8 cellular contexts compared by ENCODE assay signal in the genomic region with DNA sequence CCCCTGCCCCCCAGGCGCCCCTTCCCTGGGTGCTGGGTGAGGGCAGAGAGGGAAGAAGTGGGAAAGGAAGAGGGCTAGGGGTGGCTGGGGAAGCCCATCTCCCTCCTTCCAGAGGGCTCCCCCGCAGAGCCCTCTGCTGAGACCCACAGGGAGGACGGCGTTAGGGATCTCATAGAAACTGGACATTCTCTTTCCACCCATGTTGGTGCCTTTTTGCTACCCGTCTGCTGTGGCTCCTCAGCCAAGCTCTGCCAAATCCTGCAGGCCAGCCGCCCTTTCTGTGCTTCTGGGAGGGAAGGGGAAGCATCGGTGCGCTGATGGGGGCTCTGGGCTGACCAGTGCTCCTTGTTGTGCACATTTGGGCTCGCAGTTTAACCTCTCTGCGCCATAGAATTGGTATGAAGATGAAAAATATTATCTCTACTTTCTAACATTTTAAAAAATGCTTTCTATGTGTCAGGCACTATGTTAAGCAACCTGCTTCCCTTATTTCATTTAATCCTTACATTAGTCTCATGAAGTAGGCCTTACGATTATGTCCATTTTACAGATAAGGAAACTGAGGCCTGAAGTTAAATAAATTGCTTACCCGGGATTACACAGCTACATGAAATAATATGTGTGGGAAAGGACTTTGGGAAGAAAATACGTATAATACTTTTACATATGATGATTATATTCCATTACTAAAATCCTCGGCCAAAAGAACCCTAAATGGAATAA. TPM values are rescaled to one million over a fixed set of nuclear protein-coding genes. Genes with fewer than 3 reads are reported as not detected.
DNase-seq lines count a peak whose midpoint lies in the region; ATAC-seq, FAIRE-seq and TF ChIP-seq lines count a peak whose summit lies in the region.

No MANE protein-coding gene starts in this region.

- H3K18ac ChIP-seq in neuronal stem cell (ENCODE audit: low read length) = peak overlapping the region; percentile 85

- H3K27me3 Mint-ChIP-seq in Caco-2 (ENCODE audit: insufficient read depth, unreplicated experiment) = no peaks in the 10 kb centered on the region

- peak overlapping the region; percentile 78; the same call in 1 of the 2 replicates for H2AFZ ChIP-seq in OCI-LY7 (ENCODE audit: low read length)
- peak overlapping the region; percentile 14 for H2AFZ ChIP-seq in endothelial cell of umbilical vein (ENCODE audit: low read depth, low read length)
- peak overlapping the region; percentile 96 for H2AFZ ChIP-seq in neuronal stem cell (ENCODE audit: low read length)

- H3K4me1 ChIP-seq in Caco-2 (peaks cover 28% of the 10 kb centered on the region), OCI-LY7 (ENCODE audit: insufficient read depth, low read length, poor library complexity, severe bottlenecking) (peaks cover 50% of the 10 kb centered on the region), endothelial cell of umbilical vein (ENCODE audit: control insufficient read depth, extremely low read depth, insufficient read depth, low read length) (peaks cover 31% of the 10 kb centered on the region), neuronal stem cell (ENCODE audit: control insufficient read depth in 2 of 2, insufficient read depth in 1 of 2, low read depth in 1 of 2, low read length in 2 of 2) (peaks cover 9% of the 10 kb centered on the region in 2 donors)

- peak overlapping the region; percentile 9 for H2BK12ac ChIP-seq in neuronal stem cell (ENCODE audit: low read length)

- H3K36me3 ChIP-seq in Caco-2 (ENCODE audit: control insufficient read depth, insufficient read depth, low read length) = no peaks in the 10 kb centered on the region
- no peaks in the 10 kb centered on the region for H3K36me3 ChIP-seq in OCI-LY7 (ENCODE audit: insufficient read depth, low read length)
- H3K36me3 ChIP-seq in endothelial cell of umbilical vein (ENCODE audit: control insufficient read depth in 2 of 2, extremely low read depth in 1 of 2, insufficient read depth in 2 of 2, low read length in 2 of 2) = no peaks in the 10 kb centered on the region
- H3K36me3 ChIP-seq in neuronal stem cell (replicated peaks in 1 of 2; ENCODE audit: control insufficient read depth in 2 of 2, insufficient read depth in 2 of 2, low read length in 2 of 2) = no peaks in the 10 kb centered on the region

- H4K20me1 ChIP-seq in OCI-LY7 (ENCODE audit: insufficient read depth, low read length) (no peaks in the 10 kb centered on the region), endothelial cell of umbilical vein (replicated peaks; ENCODE audit: control insufficient read depth, extremely low read depth, insufficient read depth, low read length) (no peaks in the 10 kb centered on the region)

- no peak for TF ChIP-seq POLR2A in endothelial cell of umbilical vein (IDR thresholded peaks at IDR 0.05; ENCODE audit: low read depth, low read length)

- H3K9ac ChIP-seq in endothelial cell of umbilical vein (replicated peaks; ENCODE audit: extremely low read depth, insufficient read depth, low read length) (peak overlapping the region; percentile 5), neuronal stem cell (ENCODE audit: low read depth, low read length, poor library complexity) (peak overlapping the region; percentile 90)

- intact Hi-C loops in Caco-2 (cut with micrococcal nuclease; ENCODE audit: unreplicated experiment) = loop anchor here (2.0 kb wide), 1 partner anchor 15 kb away; a partner anchor contains a TSS
- intact Hi-C loops in OCI-LY7 (cut with micrococcal nuclease; ENCODE audit: unreplicated experiment) = loop anchor here (10.0 kb wide), 1 partner anchor 191 kb away; a partner anchor contains a TSS
- intact Hi-C loops in endothelial cell of umbilical vein (cut with micrococcal nuclease) = loop anchor here (1.0 to 2.0 kb wide), 2 partner anchors 16 to 123 kb away; a partner anchor contains a TSS

- H3K4me1 Mint-ChIP-seq in Caco-2 (ENCODE audit: low read depth, unreplicated experiment) = peaks cover 25% of the 10 kb centered on the region

- no peak overlapping the region for H4K91ac ChIP-seq in neuronal stem cell (ENCODE audit: low read depth, low read length, poor library complexity)

- H3K9me3 Mint-ChIP-seq in Caco-2 (ENCODE audit: unreplicated experiment) = no peaks in the 10 kb centered on the region

- no CpG with 5 or more reads among the region's 14 CpGs for WGBS in neuronal stem cell (ENCODE audit: extremely low coverage in 2 of 2, insufficient read length in 2 of 2, insufficient replicate concordance in 1 of 2), 2 donors

- ATAC-seq in HG03457 (IDR thresholded peaks at IDR 0.05; ENCODE audit: unreplicated experiment) (no peak), HG03175 (IDR thresholded peaks at IDR 0.05; ENCODE audit: unreplicated experiment) (no peak)

- TF ChIP-seq CTCF in Caco-2 (IDR thresholded peaks at IDR 0.05; ENCODE audit: insufficient read depth in 1 of 2, low read depth in 1 of 2, low read length in 1 of 2, severe bottlenecking in 1 of 2, unreplicated experiment in 1 of 2) (no peak), OCI-LY7 (conservative IDR thresholded peaks at IDR 0.05; ENCODE audit: low read length) (no peak), endothelial cell of umbilical vein (IDR thresholded peaks at IDR 0.05; ENCODE audit: extremely low read depth in 1 of 2, insufficient read depth in 1 of 2, low read depth in 1 of 2, low read length in 2 of 2) (no peak)

- H4K8ac ChIP-seq in neuronal stem cell (ENCODE audit: low read depth, low read length) = no peak overlapping the region

- H2AK5ac ChIP-seq in neuronal stem cell (ENCODE audit: low read depth, low read length) = peak overlapping the region; percentile 57

- dilution Hi-C loops in endothelial cell of umbilical vein (cut with MboI; ENCODE audit: extremely low pct_ligation_motif_present, low sequenced_read_pairs) = no loop called here

- no peaks in the 10 kb centered on the region for H3K79me2 ChIP-seq in OCI-LY7 (ENCODE audit: insufficient read depth, low read depth, low read length)
- H3K79me2 ChIP-seq in endothelial cell of umbilical vein (ENCODE audit: control insufficient read depth, insufficient read depth, low read length) = no peaks in the 10 kb centered on the region

- peak overlapping the region; percentile 72 for H3K4ac ChIP-seq in neuronal stem cell (ENCODE audit: low read length)

- H3K23ac ChIP-seq in neuronal stem cell (ENCODE audit: low read depth, low read length, poor library complexity) = peak overlapping the region; percentile 56

- no peak for DNase-seq in Caco-2
- DNase-seq in OCI-LY7 (ENCODE audit: low spot score) = no peak
- DNase-seq in endothelial cell of umbilical vein (ENCODE audit: low read depth, low spot score) = no peak
- DNase-seq in neuronal stem cell (ENCODE audit: low spot score) = no peak
- no peak for DNase-seq in NCI-H526 (lab: John Stamatoyannopoulos, UW)
- DNase-seq in NOMO-1 treated with dmso at 0.1 percent for 144 hours (lab: John Stamatoyannopoulos, UW; ENCODE audit: unreplicated experiment) = no peak

- H3K36me3 Mint-ChIP-seq in Caco-2 (ENCODE audit: insufficient read depth, unreplicated experiment) = peaks cover 25% of the 10 kb centered on the region

- BruUV-seq in Caco-2 (replicated peaks; lab: Mats Ljungman, UMichigan) (TSS peak; percentile 68), OCI-LY7 (replicated peaks; lab: Mats Ljungman, UMichigan) (TSS peak; percentile 72), endothelial cell of umbilical vein (replicated peaks; lab: Mats Ljungman, UMichigan) (TSS peak; percentile 22)

- H3K79me1 ChIP-seq in neuronal stem cell (ENCODE audit: low read depth, low read length) = no peaks in the 10 kb centered on the region

- H3K27ac ChIP-seq in OCI-LY7 (ENCODE audit: low read depth, low read length, poor library complexity, severe bottlenecking) = no peak overlapping the region
- H3K27ac ChIP-seq in endothelial cell of umbilical vein (ENCODE audit: insufficient read depth, low read depth, low read length) = no peak overlapping the region
- no peak overlapping the region for H3K27ac ChIP-seq in neuronal stem cell (replicated peaks; ENCODE audit: low read length)

- no peaks in the 10 kb centered on the region for H3K27me3 ChIP-seq in Caco-2 (replicated peaks; ENCODE audit: control insufficient read depth, insufficient read depth, low read length)
- no peaks in the 10 kb centered on the region for H3K27me3 ChIP-seq in endothelial cell of umbilical vein (ENCODE audit: control insufficient read depth in 2 of 2, insufficient read depth in 2 of 2, low read length in 2 of 2)
- H3K27me3 ChIP-seq in neuronal stem cell (ENCODE audit: control insufficient read depth in 3 of 3, insufficient read depth in 3 of 3, low read depth in 1 of 3, low read length in 3 of 3) = peaks cover 0 to 5% (median 0%) of the 10 kb centered on the region in 3 experiments

- peak overlapping the region; percentile 94 for H3K27ac Mint-ChIP-seq in Caco-2 (ENCODE audit: unreplicated experiment)

- FAIRE-seq in endothelial cell of umbilical vein (lab: Jason Lieb, UNC) = no peak

- peak overlapping the region; percentile 68 for H3K4me3 ChIP-seq in Caco-2 (ENCODE audit: low read depth, low read length)
- peak overlapping the region; percentile 76 for H3K4me3 ChIP-seq in OCI-LY7 (ENCODE audit: low read depth, low read length, poor library complexity, severe bottlenecking)
- H3K4me3 ChIP-seq in endothelial cell of umbilical vein (replicated peaks in 1 of 3; ENCODE audit: insufficient read depth in 1 of 3, low read depth in 1 of 3, low read length in 3 of 3) = peak overlapping the region; percentile 23 to 70 (median 43)
- H3K4me3 ChIP-seq in neuronal stem cell (ENCODE audit: low read length in 2 of 2) = peak overlapping the region; percentile 69 to 95

- CTCF ChIA-PET in Caco-2 (lab: Charles Lee) (interaction anchor here (12.0 kb wide), 1 partner anchor 31 kb away, joined by 171 read pairs; no protein-coding TSS in a partner anchor), OCI-LY7 (lab: Charles Lee; ENCODE audit: unreplicated experiment) (interaction anchor here (0.6 to 1.0 kb wide), 3 partner anchors 18 to 34 kb away, joined by 3 to 4 read pairs (median 3); no protein-coding TSS in a partner anchor), endothelial cell of umbilical vein (lab: Charles Lee) (interaction anchor here (0.7 to 10.1 kb wide), 4 partner anchors 13 to 65 kb away, joined by 3 to 385 read pairs (median 41); a partner anchor contains a TSS)

- H3K9me3 ChIP-seq in Caco-2 (no peaks in the 10 kb centered on the region), OCI-LY7 (ENCODE audit: low read length) (no peaks in the 10 kb centered on the region), endothelial cell of umbilical vein (replicated peaks; ENCODE audit: control insufficient read depth, insufficient read depth, low read length) (no peaks in the 10 kb centered on the region), neuronal stem cell (replicated peaks in 1 of 2; ENCODE audit: control insufficient read depth in 2 of 2, insufficient read depth in 1 of 2, low read depth in 1 of 2, low read length in 2 of 2) (no peaks in the 10 kb centered on the region)

- POLR2A ChIA-PET in Caco-2 (lab: Charles Lee) = no interaction called here
- POLR2A ChIA-PET in OCI-LY7 (lab: Charles Lee) = interaction anchor here (0.7 kb wide), 1 partner anchor 43 kb away, joined by 3 read pairs; no protein-coding TSS in a partner anchor
- POLR2A ChIA-PET in endothelial cell of umbilical vein (lab: Charles Lee) = no interaction called here

- no peak overlapping the region for H3K14ac ChIP-seq in neuronal stem cell (ENCODE audit: low read length)

- no peaks in the 10 kb centered on the region for H3K9me1 ChIP-seq in endothelial cell of umbilical vein (replicated peaks; ENCODE audit: control insufficient read depth, extremely low read depth, insufficient read depth, low read length)

- H2BK120ac ChIP-seq in neuronal stem cell (ENCODE audit: low read depth, low read length) = no peak overlapping the region

- H2BK5ac ChIP-seq in neuronal stem cell (ENCODE audit: low read length) = no peak overlapping the region

- H2BK15ac ChIP-seq in neuronal stem cell (ENCODE audit: low read length) = no peak overlapping the region

- H3K4me3 Mint-ChIP-seq in Caco-2 (ENCODE audit: unreplicated experiment) = peak overlapping the region; percentile 94

- H3K9me2 ChIP-seq in OCI-LY7 (ENCODE audit: insufficient read depth, low read length) = no peaks in the 10 kb centered on the region

- H3K4me2 ChIP-seq in OCI-LY7 (ENCODE audit: low read length) (peak overlapping the region; percentile 78), endothelial cell of umbilical vein (ENCODE audit: insufficient read depth, low read length) (peak overlapping the region; percentile 64), neuronal stem cell (ENCODE audit: insufficient read depth, low read length, poor library complexity, severe bottlenecking) (peak overlapping the region; percentile 89)

RNA-seq across cellular contexts. Expression of a gene that starts 1.0 kb away (rescaled TPM):
- total RNA-seq in Caco-2 (2022) (34.3 and 37.5 TPM in 2 replicates), OCI-LY7 (2022) (8.6 and 12.0 TPM in 2 replicates), endothelial cell of umbilical vein (17.9 and 20.3 TPM in 2 replicates)
- total RNA-seq in OCI-LY7 (2014; rRNA removed; shearing (Covaris generic)) = 3.8 and 9.6 TPM in 2 replicates
- 17.3 and 19.8 TPM in 2 replicates for polyA plus RNA-seq in endothelial cell of umbilical vein
- polyA plus RNA-seq in endothelial cell of umbilical vein (2011; cell fraction: cytosol; rRNA removed) = 13.0 and 14.1 TPM in 2 replicates
- 21.7 and 24.5 TPM in 2 replicates for polyA plus RNA-seq in endothelial cell of umbilical vein (2011; cell fraction: nucleus; rRNA removed)
- polyA plus RNA-seq in endothelial cell of umbilical vein (2012) = 14.7 and 19.3 TPM in 2 replicates
- 14.9 and 20.7 TPM in 2 replicates for polyA minus RNA-seq in endothelial cell of umbilical vein
- polyA minus RNA-seq in endothelial cell of umbilical vein (2011; cell fraction: cytosol; rRNA and poly(A)+ RNA removed) = 18.2 TPM
- 7.0 and 7.5 TPM in 2 replicates for polyA minus RNA-seq in endothelial cell of umbilical vein (2011; cell fraction: nucleus; rRNA and poly(A)+ RNA removed)
- polyA plus RNA-seq in neuronal stem cell (2013, experiment 1 of 2) = 12.5 TPM
- 12.3 TPM for polyA plus RNA-seq in neuronal stem cell (2013, experiment 2 of 2)

RNA-seq across cellular contexts. Expression of a gene that starts 15.3 kb away (rescaled TPM):
- total RNA-seq in Caco-2 (2022) = 1.2 and 2.3 TPM in 2 replicates
- total RNA-seq in OCI-LY7 (2014; rRNA removed; shearing (Covaris generic)) = 0.69 and 0.80 TPM in 2 replicates
- 2.9 and 4.7 TPM in 2 replicates for total RNA-seq in OCI-LY7 (2022)
- total RNA-seq in endothelial cell of umbilical vein = 53.6 and 55.1 TPM in 2 replicates
- polyA plus RNA-seq in endothelial cell of umbilical vein = 30.8 and 34.5 TPM in 2 replicates
- polyA plus RNA-seq in endothelial cell of umbilical vein (2011; cell fraction: cytosol; rRNA removed) = 14.4 and 18.3 TPM in 2 replicates
- polyA plus RNA-seq in endothelial cell of umbilical vein (2011; cell fraction: nucleus; rRNA removed) = 171 and 207 TPM in 2 replicates
- 29.7 and 38.7 TPM in 2 replicates for polyA plus RNA-seq in endothelial cell of umbilical vein (2012)
- polyA minus RNA-seq in endothelial cell of umbilical vein = 34.0 and 42.1 TPM in 2 replicates
- polyA minus RNA-seq in endothelial cell of umbilical vein (2011; cell fraction: cytosol; rRNA and poly(A)+ RNA removed) = 3.3 TPM
- 57.3 and 65.6 TPM in 2 replicates for polyA minus RNA-seq in endothelial cell of umbilical vein (2011; cell fraction: nucleus; rRNA and poly(A)+ RNA removed)
- 1.3 TPM for polyA plus RNA-seq in neuronal stem cell (2013, experiment 1 of 2)
- 1.1 TPM for polyA plus RNA-seq in neuronal stem cell (2013, experiment 2 of 2)

RNA-seq across cellular contexts. Expression of a gene that starts 45.7 kb away (rescaled TPM):
- total RNA-seq in Caco-2 (2022) (71.2 and 71.9 TPM in 2 replicates), OCI-LY7 (2022) (130 and 131 TPM in 2 replicates), endothelial cell of umbilical vein (249 and 252 TPM in 2 replicates)
- 38.4 and 45.9 TPM in 2 replicates for total RNA-seq in OCI-LY7 (2014; rRNA removed; shearing (Covaris generic))
- 119 and 122 TPM in 2 replicates for polyA plus RNA-seq in endothelial cell of umbilical vein
- polyA plus RNA-seq in endothelial cell of umbilical vein (2011; cell fraction: cytosol; rRNA removed) = 101 and 125 TPM in 2 replicates
- 462 and 531 TPM in 2 replicates for polyA plus RNA-seq in endothelial cell of umbilical vein (2011; cell fraction: nucleus; rRNA removed)
- polyA plus RNA-seq in endothelial cell of umbilical vein (2012) = 105 and 119 TPM in 2 replicates
- 81.4 and 95.8 TPM in 2 replicates for polyA minus RNA-seq in endothelial cell of umbilical vein
- 25.6 TPM for polyA minus RNA-seq in endothelial cell of umbilical vein (2011; cell fraction: cytosol; rRNA and poly(A)+ RNA removed)
- polyA minus RNA-seq in endothelial cell of umbilical vein (2011; cell fraction: nucleus; rRNA and poly(A)+ RNA removed) = 127 and 192 TPM in 2 replicates
- polyA plus RNA-seq in neuronal stem cell (2013, experiment 1 of 2) = 26.3 TPM
- 27.4 TPM for polyA plus RNA-seq in neuronal stem cell (2013, experiment 2 of 2)

RNA-seq across cellular contexts. Expression of a gene that starts 48.7 kb away (rescaled TPM):
- total RNA-seq in Caco-2 (2022) (0.43 and 0.53 TPM in 2 replicates), OCI-LY7 (2022) (0.55 TPM in 1 of 2 replicates, not detected in the other), endothelial cell of umbilical vein (not detected in 2 replicates)
- total RNA-seq in OCI-LY7 (2014; rRNA removed; shearing (Covaris generic)) = 0.19 TPM in 1 of 2 replicates, not detected in the other
- polyA plus RNA-seq in endothelial cell of umbilical vein = not detected in 2 replicates
- polyA plus RNA-seq in endothelial cell of umbilical vein (2011; cell fraction: cytosol; rRNA removed) = 0.04 TPM in 1 of 2 replicates, not detected in the other
- 0.32 and 0.48 TPM in 2 replicates for polyA plus RNA-seq in endothelial cell of umbilical vein (2011; cell fraction: nucleus; rRNA removed)
- 0.07 TPM in 1 of 2 replicates, not detected in the other for polyA plus RNA-seq in endothelial cell of umbilical vein (2012)
- polyA minus RNA-seq in endothelial cell of umbilical vein = not detected in 2 replicates
- not detected for polyA minus RNA-seq in endothelial cell of umbilical vein (2011; cell fraction: cytosol; rRNA and poly(A)+ RNA removed)
- polyA minus RNA-seq in endothelial cell of umbilical vein (2011; cell fraction: nucleus; rRNA and poly(A)+ RNA removed) = not detected in 2 replicates
- not detected for polyA plus RNA-seq in neuronal stem cell (2013, experiment 1 of 2)
- 0.07 TPM for polyA plus RNA-seq in neuronal stem cell (2013, experiment 2 of 2)

Comparison
In these comparisons a context has a peak if more than half of its experiments do, and no peak if none do; other contexts are left out.
1. H2AFZ ChIP-seq: peak in every context shown above with its lines; median percentile 96 in neuronal stem cell; 78 in OCI-LY7; 14 in endothelial cell of umbilical vein.